Comparison of ENCODE assay signal across 8 cellular contexts in the genomic region with DNA sequence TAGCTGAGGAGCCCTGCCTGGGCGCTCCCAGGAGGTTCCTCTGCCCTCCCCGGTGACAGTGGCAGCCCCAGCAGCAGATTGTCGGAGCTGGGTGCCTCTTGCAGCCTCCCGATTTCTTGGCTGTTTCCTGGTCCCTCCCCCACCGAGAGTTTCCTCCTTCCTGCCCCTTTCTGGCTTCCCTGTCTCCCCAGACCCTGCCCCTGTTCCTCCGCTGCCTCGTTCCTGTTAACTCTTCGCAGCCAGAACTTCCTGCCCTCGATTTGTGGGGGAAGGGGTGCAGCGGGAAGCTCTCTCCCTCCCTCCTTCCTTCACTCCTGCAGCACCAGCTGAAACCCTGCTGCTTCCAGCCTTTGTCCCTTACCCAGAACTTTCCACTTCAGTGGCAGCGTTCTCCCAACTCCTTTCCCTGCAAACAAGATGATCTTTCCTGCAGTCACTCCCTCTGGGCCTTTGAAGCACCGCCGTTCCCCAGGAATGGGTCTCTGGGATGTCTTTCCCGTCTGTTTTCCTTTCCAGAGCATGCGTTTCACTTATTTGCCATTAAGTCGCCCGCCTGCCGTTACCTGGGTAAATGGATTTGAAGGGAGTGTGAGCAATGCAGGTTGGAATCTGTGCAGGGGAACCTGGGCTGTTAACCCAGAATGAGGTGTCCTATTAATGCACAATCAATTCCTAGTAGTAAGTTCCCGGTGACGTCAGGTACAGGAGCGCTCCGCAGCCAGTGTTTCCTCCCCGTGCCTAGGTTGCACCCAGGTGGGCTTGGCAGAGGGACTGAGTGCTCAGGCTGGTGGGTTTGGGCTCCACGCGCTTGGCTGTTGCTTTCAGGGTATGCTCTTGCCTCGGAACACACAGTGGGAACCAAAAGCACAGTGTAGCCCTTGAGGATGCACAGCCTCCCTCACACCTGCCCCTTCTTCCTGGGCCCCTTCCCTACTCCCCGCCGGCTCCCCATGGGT. TPM values are rescaled to one million over a fixed set of nuclear protein-coding genes. Genes with fewer than 3 reads are reported as not detected.
DNase-seq lines count a peak whose midpoint lies in the region; ATAC-seq and TF ChIP-seq lines count a peak whose summit lies in the region.

No MANE protein-coding gene starts in this region.

- peak overlapping the region; percentile 42 for H3K4me2 ChIP-seq in smooth muscle cell

- peaks cover 82% of the 10 kb centered on the region for H4K20me1 ChIP-seq in smooth muscle cell (ENCODE audit: low read depth)

- H2AFZ ChIP-seq in smooth muscle cell (ENCODE audit: low read depth): no peak overlapping the region

- H3K9ac ChIP-seq in adipocyte (ENCODE audit: low read length) (peak overlapping the region; percentile 68), iPS-20b (ENCODE audit: low read depth, low read length) (peak overlapping the region; percentile 71; the same call in 1 of the 2 replicates), smooth muscle cell (ENCODE audit: low read depth) (peak overlapping the region; percentile 7)

- H3F3A ChIP-seq in smooth muscle cell (ENCODE audit: low read depth): no peaks in the 10 kb centered on the region

- no peaks in the 10 kb centered on the region for H3K9me3 ChIP-seq in adipocyte (ENCODE audit: control insufficient read depth, low read length)
- H3K9me3 ChIP-seq in iPS-20b (ENCODE audit: insufficient read depth, low read depth, low read length): no peaks in the 10 kb centered on the region
- H3K9me3 ChIP-seq in smooth muscle cell (replicated peaks; ENCODE audit: low read depth): no peaks in the 10 kb centered on the region

- H3K79me2 ChIP-seq in smooth muscle cell (ENCODE audit: low read depth): peaks cover 93% of the 10 kb centered on the region

- H3K36me3 ChIP-seq in adipocyte (ENCODE audit: control insufficient read depth, insufficient read depth, low read length, severe bottlenecking) (no peaks in the 10 kb centered on the region), iPS-20b (ENCODE audit: insufficient read depth, low read depth, low read length) (peaks cover 30% of the 10 kb centered on the region), smooth muscle cell (ENCODE audit: low read depth) (no peaks in the 10 kb centered on the region)

- peak overlapping the region; percentile 44 for H3K4me3 ChIP-seq in Jurkat, Clone E6-1 (ENCODE audit: low read length)
- H3K4me3 ChIP-seq in adipocyte (ENCODE audit: low read length): peak overlapping the region; percentile 32
- H3K4me3 ChIP-seq in iPS-20b (ENCODE audit: low read length): peak overlapping the region; percentile 4; the same call in 1 of the 2 replicates
- H3K4me3 ChIP-seq in smooth muscle cell: peak overlapping the region; percentile 27

- H3K27ac ChIP-seq in iPS-20b (ENCODE audit: low read length) (peak overlapping the region; percentile 10), smooth muscle cell (ENCODE audit: low read depth) (no peak overlapping the region)

- H3K4me1 ChIP-seq in adipocyte (ENCODE audit: control insufficient read depth, insufficient read depth, low read length) (peaks cover 60% of the 10 kb centered on the region), iPS-20b (ENCODE audit: insufficient read depth, low read length) (peaks cover 23% of the 10 kb centered on the region), smooth muscle cell (ENCODE audit: low read depth) (peaks cover 28% of the 10 kb centered on the region)

- WGBS in smooth muscle cell (ENCODE audit: low lambda C conversion rate): 45% methylated on average over 28 of the region's 28 CpGs

- no peaks in the 10 kb centered on the region for H3K27me3 ChIP-seq in adipocyte (replicated peaks; ENCODE audit: control insufficient read depth, insufficient read depth, low read length)
- H3K27me3 ChIP-seq in iPS-20b (ENCODE audit: insufficient read depth, low read length): peaks cover 5% of the 10 kb centered on the region
- H3K27me3 ChIP-seq in smooth muscle cell (ENCODE audit: low read depth): no peaks in the 10 kb centered on the region

- DNase-seq in AG08395 (ENCODE audit: low spot score) (peak; percentile 24), adipocyte (ENCODE audit: low read depth) (no peak), smooth muscle cell (lab: John Stamatoyannopoulos, UW; ENCODE audit: unreplicated experiment) (no peak), SW 1271 (lab: John Stamatoyannopoulos, UW) (no peak), activated gamma-delta T cell treated with Interleukin-2 at 50 U/mL for 16 hours (no peak)
- DNase-seq in Jurkat, Clone E6-1 (ENCODE audit: low read depth, low spot score): no peak

- no peak for TF ChIP-seq CTCF in smooth muscle cell (IDR thresholded peaks at IDR 0.05; ENCODE audit: borderline replicate concordance, insufficient read depth, poor library complexity, severe bottlenecking)

- no peak for ATAC-seq in HG03159 (IDR thresholded peaks at IDR 0.05; ENCODE audit: unreplicated experiment)

RNA-seq across cellular contexts. Expression of a gene that starts 4.3 kb away (rescaled TPM):
- 140 TPM for polyA plus RNA-seq in Jurkat, Clone E6-1 (2012; ENCODE audit: insufficient read depth, insufficient read length)
- total RNA-seq in smooth muscle cell: 18.5 and 22.2 TPM in 2 replicates
- polyA plus RNA-seq in smooth muscle cell: 38.9 and 42.5 TPM in 2 replicates

RNA-seq across cellular contexts. Expression of a gene that starts 18.6 kb away (rescaled TPM):
- 58.7 TPM for polyA plus RNA-seq in Jurkat, Clone E6-1 (2012; ENCODE audit: insufficient read depth, insufficient read length)
- 29.3 and 34.7 TPM in 2 replicates for total RNA-seq in smooth muscle cell
- polyA plus RNA-seq in smooth muscle cell: 52.0 and 63.2 TPM in 2 replicates

RNA-seq across cellular contexts. Expression of a gene that starts 32.8 kb away (rescaled TPM):
- 1.0 TPM for polyA plus RNA-seq in Jurkat, Clone E6-1 (2012; ENCODE audit: insufficient read depth, insufficient read length)
- 14.9 and 23.9 TPM in 2 replicates for total RNA-seq in smooth muscle cell
- 29.3 and 47.5 TPM in 2 replicates for polyA plus RNA-seq in smooth muscle cell

Comparison
In these comparisons a context has a peak if more than half of its experiments do, and no peak if none do; other contexts are left out.
1. H3K9ac ChIP-seq: peak in every context shown above with its lines; median percentile 71 in iPS-20b; 68 in adipocyte; 7 in smooth muscle cell.